In the genomic region with DNA sequence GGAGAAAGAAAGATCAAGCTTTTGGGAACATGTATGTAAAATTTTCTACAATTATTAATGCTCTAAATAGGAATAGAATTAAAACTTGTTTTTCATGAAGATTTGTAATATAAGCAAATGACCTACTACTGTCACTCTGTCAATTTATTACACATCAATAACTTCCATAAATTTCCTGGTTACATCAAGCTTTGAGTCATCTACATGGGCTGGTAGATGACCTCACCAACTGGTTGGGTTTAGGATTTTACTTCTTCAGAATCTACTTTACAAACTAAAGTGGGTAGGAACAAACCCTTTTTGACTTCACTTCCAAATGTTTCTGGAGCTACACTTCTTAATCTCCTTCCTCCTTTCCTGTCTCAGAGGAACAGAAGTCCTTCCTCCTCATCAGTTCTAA, we compare ENCODE assay signal across 31 cellular contexts. TPM values are rescaled to one million over a fixed set of nuclear protein-coding genes. Genes with fewer than 3 reads are reported as not detected.
"Had no signal": no experiment of that assay in that cellular context is flagged by ENCODE, and none has a peak within 500 bp of the region (broad histone marks: within the 10 kb centered on the region; RNA-seq: fewer than 3 reads in every experiment).

No MANE protein-coding gene starts in this region.

- H3K4me1 ChIP-seq: body of pancreas, SJCRH30 had no signal

- H3K27ac ChIP-seq: body of pancreas, PC-9, SJCRH30, SK-N-MC had no signal

- DNase-seq: activated CD4-positive, alpha-beta T cell treated with anti-CD3 and anti-CD28 coated beads, Interleukin-2, amount 10 ng/mL, durations not matched to agents 24 days and 14 days; activated CD4-positive, alpha-beta T cell treated with anti-CD3 and anti-CD28 coated beads, Interleukin-2, amount 50 U/mL, for 4 hours; activated CD8-positive, alpha-beta T cell treated with anti-CD3 and anti-CD28 coated beads for 36 hours; activated gamma-delta T cell; activated naive CD4-positive, alpha-beta T cell treated with Interleukin-2 at 50 U/mL for 16 hours; activated naive CD8-positive, alpha-beta T cell treated with anti-CD3 and anti-CD28 coated beads, Interleukin-2, amount 10 ng/mL, durations not matched to agents 7 days and 5 days; activated T-cell treated with anti-CD3 and anti-CD28 coated beads, Interleukin-2, amount 50 U/mL, for 24 hours; body of pancreas; central memory CD4-positive, alpha-beta T cell; Karpas-422; KBM-7; MG63; NCI-H1048; NCI-H1105 treated with DMSO at 0.1 percent for 48 hours; NCI-H1436; NCI-H1694; NCI-H2029 treated with DMSO at 0.1 percent for 48 hours; NCI-H2107; NCI-H2171; NCI-H510A; NCI-H526; NCI-H748 treated with DMSO at 0.1 percent for 48 hours; NK-92 treated with Interleukin-12 subunit alpha and Interleukin-12 subunit beta, amount 100 ng/mL, for 24 hours; PC-9; Right ventricle myocardium superior; SJCRH30; T1000 had no signal

- H3K36me3 ChIP-seq: MG63, SJCRH30 had no signal

- H3K4me2 ChIP-seq: PC-9 had no signal

- H3K4me3 ChIP-seq: body of pancreas, MG63, PC-9, SJCRH30, SK-N-MC had no signal

- H3K9me3 ChIP-seq: body of pancreas, MG63, SJCRH30 had no signal

- H3K27me3 ChIP-seq: body of pancreas, MG63, SJCRH30 had no signal

- H2AFZ ChIP-seq: PC-9 had no signal

- FAIRE-seq: astrocyte, RCC 7860 had no signal

RNA-seq across cellular contexts. Expression of a gene that starts 12.0 kb away (rescaled TPM):
- polyA plus RNA-seq: IgD-negative memory B cell had no signal

RNA-seq across cellular contexts. Expression of a gene that starts 49.3 kb away (rescaled TPM):
- polyA plus RNA-seq: IgD-negative memory B cell had no signal
